ENCODE assay signal across 1 cellular context in the genomic region with DNA sequence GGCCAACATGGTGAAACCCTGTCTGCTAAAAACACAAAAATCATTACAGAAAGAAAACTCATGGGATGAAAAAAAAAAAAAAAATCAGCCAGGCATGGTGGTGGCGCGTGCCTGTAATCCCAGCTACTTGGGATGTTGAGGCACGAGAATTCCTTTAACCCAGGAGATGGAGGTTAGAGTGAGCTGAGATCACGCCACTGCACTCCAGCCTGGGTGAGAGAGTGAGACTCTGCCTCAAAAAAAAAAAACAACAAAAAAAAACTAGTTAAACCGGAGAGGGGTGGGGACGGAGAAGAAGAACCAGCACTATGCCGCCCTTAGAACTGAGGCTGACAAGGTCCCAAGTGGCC.
TF ChIP-seq lines count a peak whose summit lies in the region.

No MANE protein-coding gene starts in this region.

TF ChIP-seq in GM23338, 12 proteins besides CTCF, POLR2A, EP300 and RAD21 (continued from another document):
- TF ChIP-seq REST (IDR thresholded peaks at IDR 0.05; ENCODE audit: unreplicated experiment) (no peak), JUNB (IDR thresholded peaks at IDR 0.05; ENCODE audit: unreplicated experiment) (no peak), POLR2AphosphoS5 (IDR thresholded peaks at IDR 0.05; ENCODE audit: low read depth) (no peak), ZNF114 (CRISPR knock-in tag; IDR thresholded peaks at IDR 0.05) (no peak), NANOG (IDR thresholded peaks at IDR 0.05; ENCODE audit: borderline replicate concordance) (no peak), EZH2 (IDR thresholded peaks at IDR 0.05; ENCODE audit: low read depth, unreplicated experiment) (no peak), ZNF462 (CRISPR knock-in tag; IDR thresholded peaks at IDR 0.05) (no peak)
